In the genomic region with DNA sequence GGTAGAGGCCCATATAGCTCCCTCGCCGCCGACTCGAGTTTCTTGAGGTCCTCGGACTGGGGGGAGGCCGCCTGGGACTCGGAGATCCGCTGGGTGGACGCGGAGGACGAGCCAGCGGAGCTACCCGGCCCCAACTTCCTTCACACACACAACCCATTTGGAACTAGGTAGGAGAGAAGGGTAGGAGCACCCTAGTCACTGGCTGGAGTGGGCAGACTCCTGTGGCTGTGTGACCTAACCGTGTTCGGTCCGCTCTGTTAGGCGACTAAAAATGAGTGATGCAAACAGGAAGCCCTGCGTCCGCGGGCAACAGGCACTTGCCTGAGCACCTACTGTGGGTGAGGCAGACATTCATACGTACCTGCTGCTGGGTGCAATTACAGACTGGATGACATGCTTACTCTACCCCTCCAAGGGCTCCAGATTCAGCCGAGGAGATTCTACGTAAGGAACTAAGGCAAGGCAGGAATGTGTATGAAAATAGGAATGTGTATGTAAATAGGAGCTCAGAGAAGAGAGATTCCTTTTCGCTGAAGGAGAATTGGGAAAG, we compare ENCODE assay signal across 8 cellular contexts. TPM values are rescaled to one million over a fixed set of nuclear protein-coding genes. Genes with fewer than 3 reads are reported as not detected.
DNase-seq lines count a peak whose midpoint lies in the region; ATAC-seq and TF ChIP-seq lines count a peak whose summit lies in the region.

No MANE protein-coding gene starts in this region.

- H2BK5ac ChIP-seq in H9 (ENCODE audit: insufficient read length, low read length) = no peak overlapping the region

- no CpG with 5 or more reads among the region's 24 CpGs for WGBS in H9 (ENCODE audit: extremely low coverage, insufficient read length, low lambda C conversion rate)

- no peaks in the 10 kb centered on the region for H4K20me1 ChIP-seq in H9 (ENCODE audit: control insufficient read depth, insufficient read depth, insufficient read length)

- no peaks in the 10 kb centered on the region; the same call in 1 of the 2 replicates for H3K79me2 ChIP-seq in H9 (ENCODE audit: insufficient read depth, low read length)

- H3K27me3 Mint-ChIP-seq in H9 (ENCODE audit: low read depth) = no peaks in the 10 kb centered on the region; the same call in 1 of the 2 replicates

- H3K56ac ChIP-seq in H9 (ENCODE audit: insufficient read length, low read depth, low read length) = no peak overlapping the region

- no peaks in the 10 kb centered on the region; a peak in 1 of 7 replicates for H3K36me3 Mint-ChIP-seq in H9 (ENCODE audit: insufficient read depth in 1 of 3, low read depth in 3 of 3)

- H2BK12ac ChIP-seq in H9 (ENCODE audit: insufficient read length, low read depth, low read length) = no peak overlapping the region

- H3T11ph ChIP-seq in H9 (ENCODE audit: low read length) = no peak overlapping the region

- H4K91ac ChIP-seq in H9 (ENCODE audit: insufficient read length, low read depth, low read length) = no peak overlapping the region

- H3K79me1 ChIP-seq in H9 (ENCODE audit: insufficient read depth, low read depth, low read length, poor library complexity, severe bottlenecking) = no peaks in the 10 kb centered on the region

- peak overlapping the region; percentile 79 for H3K4me2 ChIP-seq in H9 (ENCODE audit: insufficient read depth, insufficient read length, low read length)

- no peaks in the 10 kb centered on the region for H3K27me3 ChIP-seq in H9 (ENCODE audit: insufficient read depth, low read length)

- no peak overlapping the region for H2BK20ac ChIP-seq in H9 (ENCODE audit: low read depth, low read length, poor library complexity, severe bottlenecking)

- H3K9ac ChIP-seq in H9 (ENCODE audit: extremely low read depth, insufficient read length, low read length) = peak overlapping the region; percentile 42

- H3K27ac ChIP-seq in C4-2B = peak overlapping the region; percentile 95
- peak overlapping the region; percentile 34 for H3K27ac ChIP-seq in H9 (ENCODE audit: insufficient read length, low read depth, low read length)
- peak overlapping the region; percentile 99 for H3K27ac ChIP-seq in RWPE1
- peak overlapping the region; percentile 64 for H3K27ac ChIP-seq in angular gyrus (ENCODE audit: low read depth, low read length)

- H3K4me1 Mint-ChIP-seq in H9 = peaks cover 18 to 25% of the 10 kb centered on the region in 2 experiments

- no peak overlapping the region for H2AK5ac ChIP-seq in H9 (ENCODE audit: insufficient read length, low read length)

- peak overlapping the region; percentile 78 to 89 for H3K4me3 Mint-ChIP-seq in H9

- POLR2A ChIA-PET in RWPE1 (lab: Yijun Ruan, JAX; ENCODE audit: low non-redundant PET) = interaction anchor here (0.5 kb wide), 1 partner anchor 14 kb away, joined by 9 read pairs; no protein-coding TSS in a partner anchor

- no peak overlapping the region for H4K8ac ChIP-seq in H9 (replicated peaks; ENCODE audit: insufficient read length, low read depth, low read length)

- ATAC-seq in HG02571 (IDR thresholded peaks at IDR 0.05; ENCODE audit: unreplicated experiment) = no peak
- no peak for ATAC-seq in GM18520 (IDR thresholded peaks at IDR 0.05; ENCODE audit: unreplicated experiment)

- peak overlapping the region; percentile 52 for H3K18ac ChIP-seq in H9 (ENCODE audit: insufficient read length, low read depth, low read length)

- H3K9me3 Mint-ChIP-seq in H9 = no peaks in the 10 kb centered on the region; a peak in 1 of 5 replicates

- H2BK120ac ChIP-seq in H9 (ENCODE audit: low read depth, low read length, poor library complexity, severe bottlenecking) = no peak overlapping the region

- TF ChIP-seq CTCF in C4-2B (conservative IDR thresholded peaks at IDR 0.05) (no peak), H9 (conservative IDR thresholded peaks at IDR 0.05) (no peak), RWPE1 (conservative IDR thresholded peaks at IDR 0.05; ENCODE audit: low read depth) (no peak)

- peaks cover 20% of the 10 kb centered on the region for H3K23me2 ChIP-seq in H9 (ENCODE audit: insufficient read length, low read depth, low read length, poor library complexity, severe bottlenecking)

- H3K4me1 ChIP-seq in H9 (ENCODE audit: insufficient read depth, low read length) = no peaks in the 10 kb centered on the region; the same call in 1 of the 2 replicates

- H4K5ac ChIP-seq in H9 (ENCODE audit: insufficient read length, low read depth, low read length) = no peak overlapping the region

- no peaks in the 10 kb centered on the region for H3K9me3 ChIP-seq in H9 (ENCODE audit: control insufficient read depth, low read depth, low read length)

- DNase-seq in H9 = peak; percentile 67
- no peak for DNase-seq in RWPE1 (ENCODE audit: low spot score)
- DNase-seq in inferior parietal cortex (ENCODE audit: extremely low spot score) = peak; percentile 32
- peak; percentile 49 to 52 for DNase-seq in stimulated activated CD4-positive, alpha-beta T cell treated with anti-CD3 and anti-CD28 coated beads, Interleukin-4, amount 100 ng/mL, for 48 hours (ENCODE audit: low read depth in 2 of 2)

- peak overlapping the region; percentile 37; the same call in 1 of the 2 replicates for H3K14ac ChIP-seq in H9 (ENCODE audit: insufficient read depth, low read length)

- H3K4ac ChIP-seq in H9 (ENCODE audit: low read depth, low read length) = no peak overlapping the region

- peak overlapping the region; percentile 15 to 82 (median 62); a peak in 5 of 7 replicates for H3K27ac Mint-ChIP-seq in H9

- no peak overlapping the region for H2BK15ac ChIP-seq in H9 (ENCODE audit: low read depth, low read length)

- H2AFZ ChIP-seq in H9 (ENCODE audit: low read length) = no peak overlapping the region

- H3K23ac ChIP-seq in H9 (ENCODE audit: insufficient read length, low read depth, low read length) = no peak overlapping the region

- CTCF ChIA-PET in RWPE1 (lab: Yijun Ruan, JAX) = no interaction called here

RNA-seq across cellular contexts. Expression of a gene that starts 4.6 kb away (rescaled TPM):
- total RNA-seq in H9 (2021) = 99.1 and 102 TPM in 2 replicates

Comparison
In these comparisons a context has a peak if more than half of its experiments do, and no peak if none do; other contexts are left out.
1. H3K27ac ChIP-seq: peak in every context shown above with its lines; median percentile 99 in RWPE1; 95 in C4-2B; 64 in angular gyrus; 34 in H9.